ENCODE assay signal across 4 cellular contexts in the genomic region with DNA sequence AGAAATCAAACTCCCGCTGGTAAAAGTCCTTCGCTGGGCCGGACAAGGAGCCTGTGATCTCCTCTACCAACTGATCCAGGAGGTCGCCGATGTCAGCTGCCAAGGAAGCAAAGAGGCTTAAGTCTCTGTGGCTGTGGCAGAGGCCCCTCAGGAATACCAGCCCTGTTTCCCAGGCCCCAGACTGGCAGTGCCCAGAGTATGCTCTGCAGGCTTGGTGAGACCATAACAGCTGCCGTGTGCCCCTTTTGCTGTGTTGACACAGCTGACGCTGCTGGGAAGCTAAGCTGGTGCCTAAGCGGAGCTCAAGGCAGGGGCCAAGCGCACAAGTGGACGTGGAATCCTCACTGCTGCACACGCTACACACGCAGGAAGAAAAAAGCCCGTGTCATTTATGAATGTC. TPM values are rescaled to one million over a fixed set of nuclear protein-coding genes. Genes with fewer than 3 reads are reported as not detected.
"Had no signal": no experiment of that assay in that cellular context is flagged by ENCODE, and none has a peak within 500 bp of the region (broad histone marks: within the 10 kb centered on the region; RNA-seq: fewer than 3 reads in every experiment).

No MANE protein-coding gene starts in this region.

RNA-seq across cellular contexts. Expression of gene SERPIND1, which starts 55.2 kb away (rescaled TPM):
- total RNA-seq: activated CD8-positive, alpha-beta T cell treated with anti-CD3 and anti-CD28 coated beads, Interleukin-2, amount 10 ng/mL, durations not matched to agents 7 days and 5 days; activated naive CD8-positive, alpha-beta T cell treated with anti-CD3 and anti-CD28 coated beads, Interleukin-2, amount 10 ng/mL, durations not matched to agents 7 days and 5 days; bronchial epithelial cell; Peyer's patch had no signal
